Comparison of ENCODE assay signal across 36 cellular contexts in the genomic region with DNA sequence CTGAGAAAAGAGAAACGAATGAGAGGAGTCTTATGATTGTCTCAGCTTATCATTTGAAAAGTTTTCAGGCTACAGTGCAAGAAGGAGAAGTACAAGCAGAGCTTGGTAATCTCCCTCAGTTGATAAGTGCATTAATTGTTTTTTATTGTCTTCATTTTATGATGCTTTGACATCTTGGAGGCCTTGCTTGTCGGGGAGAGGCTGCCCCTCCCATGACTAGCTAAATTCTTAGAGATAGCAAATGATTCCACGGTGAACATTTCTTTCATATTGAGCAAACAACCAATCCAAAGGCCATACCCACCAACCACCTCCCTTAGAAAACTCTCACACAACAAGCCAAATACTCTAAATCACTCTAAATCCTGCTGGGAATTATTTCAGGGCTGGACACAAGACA. TPM values are rescaled to one million over a fixed set of nuclear protein-coding genes. Genes with fewer than 3 reads are reported as not detected.
"Had no signal": no experiment of that assay in that cellular context is flagged by ENCODE, and none has a peak within 500 bp of the region (broad histone marks: within the 10 kb centered on the region; RNA-seq: fewer than 3 reads in every experiment).

No MANE protein-coding gene starts in this region.

- H3K36me3 ChIP-seq: brain microvascular endothelial cell, breast epithelium had no signal

- H3K4me1 ChIP-seq: body of pancreas, breast epithelium had no signal

- H3K27me3 Mint-ChIP-seq: activated B cell treated with CpG ODN at 0.5 μM for 24 hours; activated CD4-positive, alpha-beta memory T cell treated with anti-CD3 and anti-CD28 coated beads for 36 hours; activated CD4-positive, alpha-beta T cell treated with anti-CD3 and anti-CD28 coated beads, Interleukin-2, amount 10 ng/mL, durations not matched to agents 24 days and 14 days; activated CD8-positive, alpha-beta T cell treated with anti-CD3 and anti-CD28 coated beads for 36 hours; activated naive CD4-positive, alpha-beta T cell treated with anti-CD3 and anti-CD28 coated beads, Interleukin-2, amount 10 ng/mL, durations not matched to agents 7 days and 5 days; activated naive CD4-positive, alpha-beta T cell treated with anti-CD3 and anti-CD28 coated beads, Interleukin-2, amount 50 U/mL, for 24 hours; activated naive CD8-positive, alpha-beta T cell; activated naive CD8-positive, alpha-beta T cell treated with anti-CD3 and anti-CD28 coated beads, Interleukin-2, amount 10 ng/mL, durations not matched to agents 7 days and 5 days; activated naive CD8-positive, alpha-beta T cell treated with anti-CD3 and anti-CD28 coated beads, Interleukin-2, amount 50 U/mL, for 24 hours had no signal

- H3K4me3 ChIP-seq: body of pancreas, breast epithelium had no signal

- H3K4me1 Mint-ChIP-seq: activated CD4-positive, alpha-beta T cell treated with anti-CD3 and anti-CD28 coated beads, Interleukin-2, amount 10 ng/mL, durations not matched to agents 24 days and 14 days; activated naive CD4-positive, alpha-beta T cell treated with anti-CD3 and anti-CD28 coated beads, Interleukin-2, amount 10 ng/mL, durations not matched to agents 7 days and 5 days; activated naive CD8-positive, alpha-beta T cell treated with anti-CD3 and anti-CD28 coated beads, Interleukin-2, amount 10 ng/mL, durations not matched to agents 7 days and 5 days; activated naive CD8-positive, alpha-beta T cell treated with anti-CD3 and anti-CD28 coated beads, Interleukin-2, amount 50 U/mL, for 24 hours had no signal

- FAIRE-seq: astrocyte, TTC549 had no signal

- DNase-seq: activated B cell treated with CpG ODN at 0.5 μM for 24 hours; activated CD4-positive, alpha-beta memory T cell treated with anti-CD3 and anti-CD28 coated beads for 36 hours; activated CD4-positive, alpha-beta T cell treated with anti-CD3 and anti-CD28 coated beads for 4 hours; activated CD4-positive, alpha-beta T cell treated with anti-CD3 and anti-CD28 coated beads, Interleukin-2, amount 10 ng/mL, durations not matched to agents 24 days and 14 days; activated CD4-positive, alpha-beta T cell treated with anti-CD3 and anti-CD28 coated beads, Interleukin-2, amount 50 U/mL, for 1 hour; activated CD4-positive, alpha-beta T cell treated with anti-CD3 and anti-CD28 coated beads, Interleukin-2, amount 50 U/mL, for 4 hours; activated CD4-positive, CD25-positive, alpha-beta regulatory T cell treated with anti-CD3 and anti-CD28 coated beads, Interleukin-2, amount 50 U/mL, for 72 hours; activated CD8-positive, alpha-beta memory T cell treated with anti-CD3 and anti-CD28 coated beads, Interleukin-2, amount 50 U/mL, for 4 hours; activated CD8-positive, alpha-beta T cell treated with anti-CD3 and anti-CD28 coated beads for 36 hours; activated effector memory CD4-positive, alpha-beta T cell treated with Interleukin-2 at 50 U/mL for 16 hours; activated gamma-delta T cell; activated naive CD4-positive, alpha-beta T cell treated with anti-CD3 and anti-CD28 coated beads, Interleukin-2, amount 10 ng/mL, durations not matched to agents 7 days and 5 days; activated naive CD4-positive, alpha-beta T cell treated with Interleukin-2 at 50 U/mL for 16 hours; activated naive CD8-positive, alpha-beta T cell treated with anti-CD3 and anti-CD28 coated beads, Interleukin-2, amount 10 ng/mL, durations not matched to agents 7 days and 5 days; activated naive CD8-positive, alpha-beta T cell treated with anti-CD3 and anti-CD28 coated beads, Interleukin-2, amount 50 U/mL, for 24 hours; activated T-cell treated with anti-CD3 and anti-CD28 coated beads for 4 hours; activated T-cell treated with anti-CD3 and anti-CD28 coated beads, Interleukin-2, amount 50 U/mL, for 1 hour; activated T-cell treated with anti-CD3 and anti-CD28 coated beads, Interleukin-2, amount 50 U/mL, for 4 hours; amygdala; aorta; body of pancreas; brain microvascular endothelial cell; central memory CD4-positive, alpha-beta T cell; T-helper 1 cell; T-helper 2 cell; T-helper 9 cell had no signal

- H3K27ac Mint-ChIP-seq: activated B cell treated with CpG ODN at 0.5 μM for 24 hours; activated CD4-positive, alpha-beta memory T cell treated with anti-CD3 and anti-CD28 coated beads for 36 hours; activated CD4-positive, alpha-beta T cell treated with anti-CD3 and anti-CD28 coated beads, Interleukin-2, amount 10 ng/mL, durations not matched to agents 24 days and 14 days; activated CD8-positive, alpha-beta T cell treated with anti-CD3 and anti-CD28 coated beads for 36 hours; activated naive CD4-positive, alpha-beta T cell treated with anti-CD3 and anti-CD28 coated beads, Interleukin-2, amount 10 ng/mL, durations not matched to agents 7 days and 5 days; activated naive CD8-positive, alpha-beta T cell; activated naive CD8-positive, alpha-beta T cell treated with anti-CD3 and anti-CD28 coated beads, Interleukin-2, amount 10 ng/mL, durations not matched to agents 7 days and 5 days; activated naive CD8-positive, alpha-beta T cell treated with anti-CD3 and anti-CD28 coated beads, Interleukin-2, amount 50 U/mL, for 24 hours; activated T-helper 2 cell treated with anti-CD3 and anti-CD28 coated beads, Interferon-gamma antibody, Interleukin-2, Interleukin-4, amounts not matched to agents 10 μg/mL and 5 μg/mL and 100 μg/mL, durations not matched to agents 14 hours and 24 hours and 36 hours; T-helper 1 cell treated with Interleukin-12 subunit alpha and Interleukin-12 subunit beta and Interleukin-4 antibody, amounts not matched to agents 30 μg/mL and 1 μg/mL, for 36 hours; T-helper 2 cell treated with Interferon-gamma antibody and Interleukin-4, amounts not matched to agents 5 μg/mL and 100 μg/mL, for 36 hours had no signal

- H3K27ac ChIP-seq: body of pancreas, brain microvascular endothelial cell, breast epithelium, VCaP had no signal

- ATAC-seq: activated CD8-positive, alpha-beta T cell treated with anti-CD3 and anti-CD28 coated beads for 36 hours; activated naive CD8-positive, alpha-beta T cell treated with anti-CD3 and anti-CD28 coated beads, Interleukin-2, amount 50 U/mL, for 24 hours; activated T-cell treated with anti-CD3 and anti-CD28 coated beads, Interleukin-2, amount 50 U/mL, for 4 hours; body of pancreas had no signal

- H3K9me3 Mint-ChIP-seq: activated B cell treated with CpG ODN at 0.5 μM for 24 hours; activated CD4-positive, alpha-beta memory T cell treated with anti-CD3 and anti-CD28 coated beads for 36 hours; activated CD4-positive, alpha-beta T cell treated with anti-CD3 and anti-CD28 coated beads, Interleukin-2, amount 10 ng/mL, durations not matched to agents 24 days and 14 days; activated CD8-positive, alpha-beta T cell treated with anti-CD3 and anti-CD28 coated beads for 36 hours; activated naive CD4-positive, alpha-beta T cell treated with anti-CD3 and anti-CD28 coated beads, Interleukin-2, amount 10 ng/mL, durations not matched to agents 7 days and 5 days; activated naive CD4-positive, alpha-beta T cell treated with anti-CD3 and anti-CD28 coated beads, Interleukin-2, amount 50 U/mL, for 24 hours; activated naive CD8-positive, alpha-beta T cell treated with anti-CD3 and anti-CD28 coated beads, Interleukin-2, amount 10 ng/mL, durations not matched to agents 7 days and 5 days; activated naive CD8-positive, alpha-beta T cell treated with anti-CD3 and anti-CD28 coated beads, Interleukin-2, amount 50 U/mL, for 24 hours; activated T-cell treated with anti-CD3 and anti-CD28 coated beads, Interleukin-2, amount 50 U/mL, for 4 hours; activated T-helper 2 cell treated with anti-CD3 and anti-CD28 coated beads, Interferon-gamma antibody, Interleukin-2, Interleukin-4, amounts not matched to agents 10 μg/mL and 5 μg/mL and 100 μg/mL, durations not matched to agents 14 hours and 24 hours and 36 hours; T-helper 1 cell treated with Interleukin-12 subunit alpha and Interleukin-12 subunit beta and Interleukin-4 antibody, amounts not matched to agents 30 μg/mL and 1 μg/mL, for 36 hours; T-helper 2 cell treated with Interferon-gamma antibody and Interleukin-4, amounts not matched to agents 5 μg/mL and 100 μg/mL, for 36 hours had no signal

- H3K4me3 Mint-ChIP-seq: activated B cell treated with CpG ODN at 0.5 μM for 24 hours; activated CD4-positive, alpha-beta memory T cell treated with anti-CD3 and anti-CD28 coated beads for 36 hours; activated CD4-positive, alpha-beta T cell treated with anti-CD3 and anti-CD28 coated beads, Interleukin-2, amount 10 ng/mL, durations not matched to agents 24 days and 14 days; activated CD8-positive, alpha-beta T cell treated with anti-CD3 and anti-CD28 coated beads for 36 hours; activated naive CD4-positive, alpha-beta T cell treated with anti-CD3 and anti-CD28 coated beads, Interleukin-2, amount 10 ng/mL, durations not matched to agents 7 days and 5 days; activated naive CD4-positive, alpha-beta T cell treated with anti-CD3 and anti-CD28 coated beads, Interleukin-2, amount 50 U/mL, for 24 hours; activated naive CD8-positive, alpha-beta T cell; activated naive CD8-positive, alpha-beta T cell treated with anti-CD3 and anti-CD28 coated beads, Interleukin-2, amount 10 ng/mL, durations not matched to agents 7 days and 5 days; activated naive CD8-positive, alpha-beta T cell treated with anti-CD3 and anti-CD28 coated beads, Interleukin-2, amount 50 U/mL, for 24 hours; activated T-cell treated with anti-CD3 and anti-CD28 coated beads, Interleukin-2, amount 50 U/mL, for 4 hours; T-helper 1 cell treated with Interleukin-12 subunit alpha and Interleukin-12 subunit beta and Interleukin-4 antibody, amounts not matched to agents 30 μg/mL and 1 μg/mL, for 36 hours; T-helper 2 cell treated with Interferon-gamma antibody and Interleukin-4, amounts not matched to agents 5 μg/mL and 100 μg/mL, for 36 hours had no signal

- H3K27me3 ChIP-seq: body of pancreas, brain microvascular endothelial cell, breast epithelium had no signal

RNA-seq across cellular contexts. Expression of a gene that starts 39.8 kb away (rescaled TPM):
- total RNA-seq: activated CD8-positive, alpha-beta memory T cell treated with anti-CD3 and anti-CD28 coated beads for 36 hours; activated CD8-positive, alpha-beta T cell treated with anti-CD3 and anti-CD28 coated beads for 36 hours; activated naive CD8-positive, alpha-beta T cell treated with anti-CD3 and anti-CD28 coated beads, Interleukin-2, amount 10 ng/mL, durations not matched to agents 7 days and 5 days had no signal
